ENCODE assay signal across 1 cellular context in the genomic region with DNA sequence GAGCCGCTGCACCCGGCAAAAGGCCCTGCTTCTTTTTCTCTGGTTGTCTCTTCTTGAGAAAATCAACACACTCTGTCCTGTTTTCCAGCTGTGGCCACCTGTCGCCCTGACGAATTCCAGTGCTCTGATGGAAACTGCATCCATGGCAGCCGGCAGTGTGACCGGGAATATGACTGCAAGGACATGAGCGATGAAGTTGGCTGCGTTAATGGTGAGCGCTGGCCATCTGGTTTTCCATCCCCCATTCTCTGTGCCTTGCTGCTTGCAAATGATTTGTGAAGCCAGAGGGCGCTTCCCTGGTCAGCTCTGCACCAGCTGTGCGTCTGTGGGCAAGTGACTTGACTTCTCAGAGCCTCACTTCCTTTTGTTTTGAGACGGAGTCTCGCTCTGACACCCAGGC.
TF ChIP-seq lines count a peak whose summit lies in the region.

No MANE protein-coding gene starts in this region.

TF ChIP-seq in WTC11, 78 proteins besides CTCF, POLR2A, EP300 and RAD21:
- TF ChIP-seq, protein P1, sequence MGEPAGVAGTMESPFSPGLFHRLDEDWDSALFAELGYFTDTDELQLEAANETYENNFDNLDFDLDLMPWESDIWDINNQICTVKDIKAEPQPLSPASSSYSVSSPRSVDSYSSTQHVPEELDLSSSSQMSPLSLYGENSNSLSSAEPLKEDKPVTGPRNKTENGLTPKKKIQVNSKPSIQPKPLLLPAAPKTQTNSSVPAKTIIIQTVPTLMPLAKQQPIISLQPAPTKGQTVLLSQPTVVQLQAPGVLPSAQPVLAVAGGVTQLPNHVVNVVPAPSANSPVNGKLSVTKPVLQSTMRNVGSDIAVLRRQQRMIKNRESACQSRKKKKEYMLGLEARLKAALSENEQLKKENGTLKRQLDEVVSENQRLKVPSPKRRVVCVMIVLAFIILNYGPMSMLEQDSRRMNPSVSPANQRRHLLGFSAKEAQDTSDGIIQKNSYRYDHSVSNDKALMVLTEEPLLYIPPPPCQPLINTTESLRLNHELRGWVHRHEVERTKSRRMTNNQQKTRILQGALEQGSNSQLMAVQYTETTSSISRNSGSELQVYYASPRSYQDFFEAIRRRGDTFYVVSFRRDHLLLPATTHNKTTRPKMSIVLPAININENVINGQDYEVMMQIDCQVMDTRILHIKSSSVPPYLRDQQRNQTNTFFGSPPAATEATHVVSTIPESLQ (CRISPR knock-in tag; IDR thresholded peaks at IDR 0.05): no peak
- TF ChIP-seq ZNF232 (CRISPR knock-in tag; IDR thresholded peaks at IDR 0.05): no peak
- TF ChIP-seq, protein P2, sequence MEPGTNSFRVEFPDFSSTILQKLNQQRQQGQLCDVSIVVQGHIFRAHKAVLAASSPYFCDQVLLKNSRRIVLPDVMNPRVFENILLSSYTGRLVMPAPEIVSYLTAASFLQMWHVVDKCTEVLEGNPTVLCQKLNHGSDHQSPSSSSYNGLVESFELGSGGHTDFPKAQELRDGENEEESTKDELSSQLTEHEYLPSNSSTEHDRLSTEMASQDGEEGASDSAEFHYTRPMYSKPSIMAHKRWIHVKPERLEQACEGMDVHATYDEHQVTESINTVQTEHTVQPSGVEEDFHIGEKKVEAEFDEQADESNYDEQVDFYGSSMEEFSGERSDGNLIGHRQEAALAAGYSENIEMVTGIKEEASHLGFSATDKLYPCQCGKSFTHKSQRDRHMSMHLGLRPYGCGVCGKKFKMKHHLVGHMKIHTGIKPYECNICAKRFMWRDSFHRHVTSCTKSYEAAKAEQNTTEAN (CRISPR knock-in tag; IDR thresholded peaks at IDR 0.05): no peak
TF ChIP-seq in WTC11: peak in this region for 0.
